In the genomic region with DNA sequence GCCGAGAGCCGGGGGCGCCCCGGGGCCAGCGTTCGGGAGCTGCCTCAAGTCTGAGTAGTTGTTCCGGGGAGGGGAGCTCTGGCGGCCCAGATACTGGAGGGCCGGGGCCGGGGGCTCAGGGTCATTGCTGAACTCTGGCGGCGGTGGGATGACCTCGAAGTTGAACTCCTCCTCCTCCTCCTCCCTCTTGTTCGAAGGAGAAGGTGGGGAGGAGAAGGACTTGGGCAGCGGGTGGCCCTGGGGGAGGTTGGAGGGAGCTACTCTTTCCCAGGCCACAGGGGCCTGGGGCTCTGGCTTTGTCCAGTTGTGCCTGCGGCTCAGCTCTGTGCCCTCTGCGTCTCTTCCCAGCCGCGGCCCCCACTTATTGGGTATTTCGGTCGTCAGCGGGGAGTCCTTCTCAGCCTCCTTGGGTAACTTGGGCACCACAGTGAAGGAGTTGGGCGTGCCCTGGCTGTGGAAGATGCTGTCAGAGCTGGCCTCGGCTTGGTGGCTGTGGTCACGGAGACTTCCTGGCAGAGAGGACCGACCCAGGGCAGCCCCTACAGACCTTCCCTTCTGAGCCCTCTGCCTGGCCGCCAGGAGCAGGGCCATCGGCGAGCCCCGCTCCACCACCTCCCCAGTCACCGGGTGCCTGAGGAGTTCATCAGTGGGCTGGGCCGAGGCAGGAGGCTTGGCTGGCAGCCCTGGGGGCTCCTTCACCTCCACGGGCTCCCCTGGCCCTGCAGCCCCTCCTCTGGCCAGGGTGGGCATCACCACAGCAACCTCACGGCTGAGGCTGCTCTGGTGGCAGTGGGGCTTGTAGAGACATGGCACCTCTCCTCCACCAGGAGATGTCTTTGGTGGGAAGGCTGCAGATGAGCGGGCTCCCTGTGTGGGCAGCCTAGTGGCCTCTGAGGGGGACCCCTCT, we compare ENCODE assay signal across 11 cellular contexts. TPM values are rescaled to one million over a fixed set of nuclear protein-coding genes. Genes with fewer than 3 reads are reported as not detected.
DNase-seq lines count a peak whose midpoint lies in the region; ATAC-seq and TF ChIP-seq lines count a peak whose summit lies in the region.
"Had no signal": no experiment of that assay in that cellular context is flagged by ENCODE, and none has a peak within 500 bp of the region (broad histone marks: within the 10 kb centered on the region; RNA-seq: fewer than 3 reads in every experiment).

No MANE protein-coding gene starts in this region.

- H3F3A ChIP-seq in neural progenitor cell (ENCODE audit: low read depth), result peaks cover 11% of the 10 kb centered on the region

- H3K27ac ChIP-seq in colonic mucosa (no peak overlapping the region), neural progenitor cell (no peak overlapping the region)
- H3K27ac ChIP-seq: SJCRH30 had no signal

- no peaks in the 10 kb centered on the region for H3K79me2 ChIP-seq in neural progenitor cell (ENCODE audit: low read depth)

- H3K4me1 ChIP-seq in colonic mucosa, result peaks cover 6% of the 10 kb centered on the region
- peaks cover 3% of the 10 kb centered on the region for H3K4me1 ChIP-seq in neural progenitor cell
- H3K4me1 ChIP-seq: SJCRH30 had no signal

- H3K9ac ChIP-seq in colonic mucosa (ENCODE audit: low read depth in 2 of 2, low read length in 2 of 2) (no peak overlapping the region), neural progenitor cell (no peak overlapping the region)

- TF ChIP-seq CTCF in GM12864 (IDR thresholded peaks at IDR 0.05; ENCODE audit: low read depth, low read length, missing control alignments) (peak; percentile 1), colonic mucosa (IDR thresholded peaks at IDR 0.05) (no peak), neural progenitor cell (IDR thresholded peaks at IDR 0.05) (no peak)

- intact Hi-C loops in colonic mucosa (cut with DNase I), result no loop called here

- no peaks in the 10 kb centered on the region for H4K20me1 ChIP-seq in neural progenitor cell (ENCODE audit: low read depth)

- H3K4me3 Mint-ChIP-seq in neural progenitor cell, result no peak overlapping the region

- H3K9me3 Mint-ChIP-seq in neural progenitor cell, result peaks cover 3% of the 10 kb centered on the region
- H3K9me3 Mint-ChIP-seq: nephron had no signal

- no peaks in the 10 kb centered on the region for H3K36me3 ChIP-seq in colonic mucosa
- H3K36me3 ChIP-seq in neural progenitor cell, result no peaks in the 10 kb centered on the region
- H3K36me3 ChIP-seq: SJCRH30 had no signal

- peak overlapping the region; percentile 100 for H2AFZ ChIP-seq in neural progenitor cell (replicated peaks)

- no peaks in the 10 kb centered on the region for H3K36me3 Mint-ChIP-seq in neural progenitor cell

- ATAC-seq in HG03196 (IDR thresholded peaks at IDR 0.05; ENCODE audit: unreplicated experiment) (no peak), HG03097 (IDR thresholded peaks at IDR 0.05; ENCODE audit: low FRiP score, unreplicated experiment) (no peak)

- peak overlapping the region; percentile 89 for H3K4me2 ChIP-seq in neural progenitor cell

- DNase-seq in GM12864 (ENCODE audit: low read depth) (no peak), KBM-7 (peak; percentile 17), colonic mucosa (no peak), neural progenitor cell (ENCODE audit: low spot score) (no peak), DMS153 (lab: John Stamatoyannopoulos, UW) (no peak), NCI-H1048 (lab: John Stamatoyannopoulos, UW) (no peak)
- DNase-seq: cerebellar nuclear complex had no signal

- H3K4me3 ChIP-seq in GM12864 (ENCODE audit: low read depth, low read length), result peak overlapping the region; percentile 53
- H3K4me3 ChIP-seq in colonic mucosa, result peak overlapping the region; percentile 38
- peak overlapping the region; percentile 59 for H3K4me3 ChIP-seq in neural progenitor cell
- H3K4me3 ChIP-seq: SJCRH30 had no signal

- no peaks in the 10 kb centered on the region for H3K27me3 ChIP-seq in colonic mucosa
- no peaks in the 10 kb centered on the region for H3K27me3 ChIP-seq in neural progenitor cell

- H3K27me3 Mint-ChIP-seq in neural progenitor cell (ENCODE audit: insufficient read depth, low read depth), result peaks cover 9% of the 10 kb centered on the region

- H3K4me1 Mint-ChIP-seq in neural progenitor cell, result peaks cover 8% of the 10 kb centered on the region

- in situ Hi-C loops in KBM-7 (cut with MboI; ENCODE audit: low pct_unique_long_range_greater_than_20kb, low sequenced_read_pairs), result no loop called here

- H3K27ac Mint-ChIP-seq in neural progenitor cell, result no peak overlapping the region

- H3K9me3 ChIP-seq in colonic mucosa, result no peaks in the 10 kb centered on the region
- H3K9me3 ChIP-seq in neural progenitor cell (ENCODE audit: low read depth), result no peaks in the 10 kb centered on the region
- H3K9me3 ChIP-seq: SJCRH30 had no signal

RNA-seq across cellular contexts. Expression of a gene that starts 37.4 kb away (rescaled TPM):
- total RNA-seq in colonic mucosa (10 to 100 TPM; 35.1 to 42.3 TPM), neural progenitor cell (ENCODE audit: low replicate concordance) (1.2 and 1.8 TPM in 2 replicates)
- total RNA-seq: SJCRH30 had no signal

RNA-seq across cellular contexts. Expression of a gene that starts 54.7 kb away (rescaled TPM):
- total RNA-seq in colonic mucosa, result 10 to 100 TPM; 20.5 to 21.2 TPM
- total RNA-seq in neural progenitor cell (ENCODE audit: low replicate concordance), result 38.0 and 43.8 TPM in 2 replicates

Comparison
In these comparisons a context has a peak if more than half of its experiments do, and no peak if none do; other contexts are left out.
1. RNA of a gene that starts 37.4 kb away (total RNA-seq): 35.1 to 42.3 TPM in colonic mucosa; 1.2 to 1.8 TPM in neural progenitor cell; every median in the first group is over 10 times any median in the second.
2. Peak in every context shown above with its lines, with median percentiles within 50 percentile points of each other: H3K4me3 ChIP-seq.